26 cellular contexts compared by ENCODE assay signal in the genomic region with DNA sequence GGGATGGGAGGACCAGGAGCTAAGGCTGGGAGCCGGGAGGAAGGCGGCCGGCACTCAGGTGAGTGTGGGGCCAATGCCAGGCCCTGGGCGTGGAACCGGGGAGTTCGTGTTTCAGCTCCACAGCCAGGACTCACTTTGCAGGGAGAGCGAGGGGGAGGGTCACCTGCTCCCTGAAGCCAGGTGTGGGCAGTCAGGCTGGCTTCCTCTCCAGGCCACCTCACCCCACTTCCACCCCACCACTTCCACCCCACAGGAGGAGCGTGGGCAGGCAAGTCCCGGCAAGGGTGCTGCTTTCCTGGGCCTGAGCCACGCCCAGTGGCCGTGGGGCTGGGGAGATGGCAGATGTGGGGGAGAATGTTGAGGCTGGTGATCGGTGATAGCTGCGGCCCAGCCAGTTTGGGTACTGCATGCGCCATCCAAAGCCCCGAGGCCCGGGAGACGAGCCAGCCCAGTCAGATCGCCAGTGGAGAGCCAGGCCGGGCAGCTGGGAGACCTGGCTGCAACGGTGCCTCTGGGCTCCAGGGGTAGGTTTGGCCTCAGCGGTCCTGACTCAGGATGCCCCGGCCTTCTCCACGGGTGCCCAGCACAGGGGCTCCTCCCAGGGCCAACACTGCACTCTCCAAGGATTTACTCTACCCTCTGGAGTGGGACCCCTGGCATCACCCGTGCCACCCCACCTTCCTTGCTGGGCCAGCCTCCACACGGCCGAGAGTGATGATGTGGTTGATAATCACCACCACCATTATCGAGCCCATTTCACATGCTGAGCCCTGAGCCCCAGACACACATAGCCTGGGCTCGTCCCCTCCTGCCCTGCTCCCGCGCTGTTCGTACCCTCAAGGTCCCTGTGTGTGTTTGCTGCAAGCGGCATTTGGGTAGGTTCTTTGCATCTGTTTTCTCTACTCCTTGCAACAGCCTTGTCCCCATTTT.
DNase-seq lines count a peak whose midpoint lies in the region; ATAC-seq, FAIRE-seq and TF ChIP-seq lines count a peak whose summit lies in the region.
"Had no signal": no experiment of that assay in that cellular context is flagged by ENCODE, and none has a peak within 500 bp of the region (broad histone marks: within the 10 kb centered on the region; RNA-seq: fewer than 3 reads in every experiment).

No MANE protein-coding gene starts in this region.

- intact Hi-C loops in mammary epithelial cell (cut with micrococcal nuclease) = no loop called here
- intact Hi-C loops in MCF 10A (cut with micrococcal nuclease) = no loop called here
- intact Hi-C loops in left lung (cut with DNase I) = no loop called here

- in situ Hi-C loops in mammary epithelial cell (cut with MboI; ENCODE audit: low sequenced_read_pairs in 2 of 2) = no loop called here
- in situ Hi-C loops in brain microvascular endothelial cell (cut with HindIII; ENCODE audit: low pct_ligation_motif_present, low sequenced_read_pairs) = no loop called here

- no peak overlapping the region for H3K4me3 Mint-ChIP-seq in MCF 10A (ENCODE audit: unreplicated experiment)
- no peak overlapping the region for H3K4me3 Mint-ChIP-seq in stimulated activated naive B cell treated with anti-CD40 and anti-IgM and Interleukin-4, amounts not matched to agents 10 μg/mL and 1 μg/mL and 100 μg/mL, for 72 hours
- H3K4me3 Mint-ChIP-seq: activated CD8-positive, alpha-beta memory T cell treated with anti-CD3 and anti-CD28 coated beads, Interleukin-2, amount 10 ng/mL, durations not matched to agents 7 days and 5 days; activated naive CD8-positive, alpha-beta T cell treated with anti-CD3 and anti-CD28 coated beads for 36 hours; neural crest cell; stimulated activated effector memory CD8-positive, alpha-beta T cell treated with anti-CD3 and anti-CD28 coated beads, Interleukin-12 subunit alpha, Interleukin-12 subunit beta, amount 100 ng/mL, for 72 hours; T-helper 17 cell had no signal

- no peak for TF ChIP-seq EP300 in suprapubic skin (IDR thresholded peaks at IDR 0.05)

- TF ChIP-seq CTCF in mammary epithelial cell (conservative IDR thresholded peaks at IDR 0.05 in 1 of 2, IDR thresholded peaks at IDR 0.05 in 1 of 2; ENCODE audit: extremely low read depth in 1 of 2, insufficient read depth in 1 of 2, low read depth in 1 of 2, low read length in 2 of 2) = no peak
- TF ChIP-seq CTCF in MCF 10A (IDR thresholded peaks at IDR 0.05; ENCODE audit: unreplicated experiment) = no peak
- TF ChIP-seq CTCF in bronchial epithelial cell (IDR thresholded peaks at IDR 0.05; ENCODE audit: insufficient read depth, low read length, severe bottlenecking) = no peak
- no peak for TF ChIP-seq CTCF in left lung (IDR thresholded peaks at IDR 0.05)
- TF ChIP-seq CTCF in suprapubic skin (IDR thresholded peaks at IDR 0.05) = no peak
- no peak for TF ChIP-seq CTCF in brain microvascular endothelial cell (IDR thresholded peaks at IDR 0.05; ENCODE audit: low read depth, low read length, missing control alignments)

- POLR2A ChIA-PET in MCF 10A (lab: Yijun Ruan, JAX) = interaction anchor here (0.7 kb wide), 1 partner anchor 20 kb away, joined by 3 read pairs; no protein-coding TSS in a partner anchor

- WGBS in mammary epithelial cell (ENCODE audit: low coverage, missing lambda C conversion rate) = 39% methylated on average over 22 of the region's 32 CpGs
- 69% methylated on average over 16 of the region's 32 CpGs for WGBS in suprapubic skin

- BruUV-seq in mammary epithelial cell (replicated peaks; lab: Mats Ljungman, UMichigan) (no TSS peak), MCF 10A (replicated peaks; lab: Mats Ljungman, UMichigan) (no TSS peak)

- peaks cover 7% of the 10 kb centered on the region for H3K4me1 Mint-ChIP-seq in MCF 10A (ENCODE audit: insufficient read depth, unreplicated experiment)
- peaks cover 1 to 8% of the 10 kb centered on the region in 2 donors for H3K4me1 Mint-ChIP-seq in stimulated activated naive B cell treated with anti-CD40 and anti-IgM and Interleukin-4, amounts not matched to agents 10 μg/mL and 1 μg/mL and 100 μg/mL, for 72 hours
- H3K4me1 Mint-ChIP-seq: activated CD8-positive, alpha-beta memory T cell treated with anti-CD3 and anti-CD28 coated beads, Interleukin-2, amount 10 ng/mL, durations not matched to agents 7 days and 5 days; activated naive CD8-positive, alpha-beta T cell treated with anti-CD3 and anti-CD28 coated beads for 36 hours; stimulated activated effector memory CD8-positive, alpha-beta T cell treated with anti-CD3 and anti-CD28 coated beads, Interleukin-12 subunit alpha, Interleukin-12 subunit beta, amount 100 ng/mL, for 72 hours had no signal

- H3K27ac Mint-ChIP-seq in MCF 10A (ENCODE audit: low read depth, unreplicated experiment) = no peak overlapping the region
- H3K27ac Mint-ChIP-seq in stimulated activated naive B cell treated with anti-CD40 and anti-IgM and Interleukin-4, amounts not matched to agents 10 μg/mL and 1 μg/mL and 100 μg/mL, for 72 hours = no peak overlapping the region
- H3K27ac Mint-ChIP-seq: activated CD8-positive, alpha-beta memory T cell treated with anti-CD3 and anti-CD28 coated beads, Interleukin-2, amount 10 ng/mL, durations not matched to agents 7 days and 5 days; activated naive CD8-positive, alpha-beta T cell treated with anti-CD3 and anti-CD28 coated beads for 36 hours; stimulated activated effector memory CD8-positive, alpha-beta T cell treated with anti-CD3 and anti-CD28 coated beads, Interleukin-12 subunit alpha, Interleukin-12 subunit beta, amount 100 ng/mL, for 72 hours; T-helper 17 cell had no signal

- peaks cover 8% of the 10 kb centered on the region for H3K36me3 Mint-ChIP-seq in MCF 10A (ENCODE audit: insufficient read depth, unreplicated experiment)
- H3K36me3 Mint-ChIP-seq in stimulated activated naive B cell treated with anti-CD40 and anti-IgM and Interleukin-4, amounts not matched to agents 10 μg/mL and 1 μg/mL and 100 μg/mL, for 72 hours = no peaks in the 10 kb centered on the region
- H3K36me3 Mint-ChIP-seq: activated CD8-positive, alpha-beta memory T cell treated with anti-CD3 and anti-CD28 coated beads, Interleukin-2, amount 10 ng/mL, durations not matched to agents 7 days and 5 days; activated naive CD8-positive, alpha-beta T cell treated with anti-CD3 and anti-CD28 coated beads for 36 hours; stimulated activated effector memory CD8-positive, alpha-beta T cell treated with anti-CD3 and anti-CD28 coated beads, Interleukin-12 subunit alpha, Interleukin-12 subunit beta, amount 100 ng/mL, for 72 hours had no signal

- TF ChIP-seq POLR2A in suprapubic skin (IDR thresholded peaks at IDR 0.05) = no peak

- no peaks in the 10 kb centered on the region for H3K9me3 ChIP-seq in mammary epithelial cell (replicated peaks; ENCODE audit: insufficient read depth, low read length)
- no peaks in the 10 kb centered on the region for H3K9me3 ChIP-seq in left lung
- H3K9me3 ChIP-seq in suprapubic skin = no peaks in the 10 kb centered on the region
- H3K9me3 ChIP-seq: HAP-1, uterus had no signal

- H4K20me1 ChIP-seq in mammary epithelial cell (ENCODE audit: insufficient read depth, low read length) = no peaks in the 10 kb centered on the region

- no peak overlapping the region for H3K4me2 ChIP-seq in mammary epithelial cell (ENCODE audit: insufficient read depth, low read depth, low read length)

- dilution Hi-C loops in mammary epithelial cell (cut with HindIII; ENCODE audit: low sequenced_read_pairs) = loop anchor here (5.0 to 10.0 kb wide), 2 partner anchors 49 to 288 kb away; no protein-coding TSS in a partner anchor

- CTCF ChIA-PET in mammary epithelial cell (lab: Charles Lee; ENCODE audit: low non-redundant PET) = no interaction called here
- CTCF ChIA-PET in MCF 10A (lab: Yijun Ruan, JAX) = no interaction called here

- no peak for ATAC-seq in left lung
- ATAC-seq in stimulated activated naive B cell treated with anti-CD40 and anti-IgM and Interleukin-4, amounts not matched to agents 10 μg/mL and 1 μg/mL and 100 μg/mL, for 72 hours (replicated peaks) = no peak
- ATAC-seq: activated CD8-positive, alpha-beta memory T cell treated with anti-CD3 and anti-CD28 coated beads, Interleukin-2, amount 10 ng/mL, durations not matched to agents 7 days and 5 days; left lobe of liver; stimulated activated effector memory CD8-positive, alpha-beta T cell treated with anti-CD3 and anti-CD28 coated beads, Interleukin-12 subunit alpha, Interleukin-12 subunit beta, amount 100 ng/mL, for 72 hours; T-helper 17 cell had no signal

- H3K4me3 ChIP-seq in mammary epithelial cell (replicated peaks in 1 of 3; ENCODE audit: insufficient read depth in 1 of 3, low read depth in 2 of 3, low read length in 3 of 3) (no peak overlapping the region), bronchial epithelial cell (ENCODE audit: low read depth, low read length) (no peak overlapping the region), left lung (no peak overlapping the region), suprapubic skin (no peak overlapping the region), brain microvascular endothelial cell (ENCODE audit: low read depth, low read length) (no peak overlapping the region)
- H3K4me3 ChIP-seq: HAP-1, SK-N-MC, uterus had no signal

- H3K27ac ChIP-seq in mammary epithelial cell (ENCODE audit: insufficient read depth, low read depth, low read length) = no peak overlapping the region
- H3K27ac ChIP-seq in left lung = no peak overlapping the region
- H3K27ac ChIP-seq in suprapubic skin = no peak overlapping the region
- H3K27ac ChIP-seq in brain microvascular endothelial cell = no peak overlapping the region
- H3K27ac ChIP-seq: SK-N-MC, uterus had no signal

- H3K27me3 Mint-ChIP-seq in MCF 10A (ENCODE audit: insufficient read depth, unreplicated experiment) = no peaks in the 10 kb centered on the region
- H3K27me3 Mint-ChIP-seq in stimulated activated naive B cell treated with anti-CD40 and anti-IgM and Interleukin-4, amounts not matched to agents 10 μg/mL and 1 μg/mL and 100 μg/mL, for 72 hours = peaks cover 62 to 81% of the 10 kb centered on the region in 2 donors

- H2AFZ ChIP-seq in mammary epithelial cell (ENCODE audit: low read depth, low read length) = peak overlapping the region; percentile 50

- no peaks in the 10 kb centered on the region for H3K9me3 Mint-ChIP-seq in MCF 10A (ENCODE audit: unreplicated experiment)
- no peaks in the 10 kb centered on the region for H3K9me3 Mint-ChIP-seq in stimulated activated naive B cell treated with anti-CD40 and anti-IgM and Interleukin-4, amounts not matched to agents 10 μg/mL and 1 μg/mL and 100 μg/mL, for 72 hours
- H3K9me3 Mint-ChIP-seq: activated naive CD8-positive, alpha-beta T cell treated with anti-CD3 and anti-CD28 coated beads for 36 hours; neural crest cell; stimulated activated effector memory CD8-positive, alpha-beta T cell treated with anti-CD3 and anti-CD28 coated beads, Interleukin-12 subunit alpha, Interleukin-12 subunit beta, amount 100 ng/mL, for 72 hours had no signal

- no peaks in the 10 kb centered on the region for H3K79me2 ChIP-seq in mammary epithelial cell (ENCODE audit: insufficient read depth, low read length)

- H3K27me3 ChIP-seq in mammary epithelial cell (ENCODE audit: insufficient read depth, low read length) (peaks cover 10% of the 10 kb centered on the region), bronchial epithelial cell (ENCODE audit: control insufficient read depth, insufficient read depth, low read length) (peaks cover 16% of the 10 kb centered on the region), left lung (peaks cover 19 to 95% of the 10 kb centered on the region in 2 donors), suprapubic skin (peaks cover 73% of the 10 kb centered on the region), brain microvascular endothelial cell (replicated peaks) (peaks cover 39% of the 10 kb centered on the region)
- H3K27me3 ChIP-seq: uterus had no signal

- DNase-seq in mammary epithelial cell (peak; percentile 9), MCF 10A (ENCODE audit: unreplicated experiment) (no peak), bronchial epithelial cell (ENCODE audit: low read depth) (no peak), left lung (peak; percentile 22 to 78), suprapubic skin (ENCODE audit: low spot score in 2 of 2) (peak; percentile 58 to 67), OCI-M2 (lab: John Stamatoyannopoulos, UW; ENCODE audit: unreplicated experiment) (no peak), brain microvascular endothelial cell (no peak)
- DNase-seq in stimulated activated naive B cell treated with anti-CD40 and anti-IgM and Interleukin-4, amounts not matched to agents 10 μg/mL and 1 μg/mL and 100 μg/mL, for 72 hours = no peak
- DNase-seq: activated CD4-positive, alpha-beta T cell treated with anti-CD3 and anti-CD28 coated beads, Interleukin-2, amount 50 U/mL, for 1 hour; activated CD8-positive, alpha-beta memory T cell treated with anti-CD3 and anti-CD28 coated beads, Interleukin-2, amount 10 ng/mL, durations not matched to agents 7 days and 5 days; activated naive CD8-positive, alpha-beta T cell treated with anti-CD3 and anti-CD28 coated beads for 36 hours; DMS79 treated with DMSO at 0.1 percent for 48 hours; Kasumi-1; NCI-H1048; NCI-H187; NCI-H526 treated with DMSO at 0.1 percent for 48 hours; stimulated activated CD4-positive, alpha-beta T cell treated with anti-CD3 and anti-CD28 coated beads, Interleukin-2, amount 100 ng/mL, for 48 hours had no signal

- H3K4me1 ChIP-seq in mammary epithelial cell (ENCODE audit: insufficient read depth, low read length) (peaks cover 13% of the 10 kb centered on the region), left lung (peaks cover 0 to 5% of the 10 kb centered on the region in 2 donors), suprapubic skin (peaks cover 32% of the 10 kb centered on the region)
- H3K4me1 ChIP-seq: HAP-1 had no signal

- H3K9ac ChIP-seq in mammary epithelial cell (ENCODE audit: insufficient read depth, low read length) = no peak overlapping the region

- H3K36me3 ChIP-seq in mammary epithelial cell (ENCODE audit: insufficient read depth, low read length) = no peaks in the 10 kb centered on the region
- H3K36me3 ChIP-seq in bronchial epithelial cell (ENCODE audit: control insufficient read depth, insufficient read depth, low read length) = no peaks in the 10 kb centered on the region
- H3K36me3 ChIP-seq in left lung = no peaks in the 10 kb centered on the region
- no peaks in the 10 kb centered on the region for H3K36me3 ChIP-seq in suprapubic skin
- H3K36me3 ChIP-seq in brain microvascular endothelial cell (replicated peaks) = no peaks in the 10 kb centered on the region
- H3K36me3 ChIP-seq: HAP-1, uterus had no signal

- FAIRE-seq in bronchial epithelial cell (lab: Jason Lieb, UNC) = peak; percentile 23
- FAIRE-seq: astrocyte, RCC 7860 had no signal

Comparison
In these comparisons a context has a peak if more than half of its experiments do, and no peak if none do; other contexts are left out.
1. DNase-seq: peak in mammary epithelial cell (single experiment), left lung (2 of 2) and suprapubic skin (2 of 2); none in MCF 10A (single experiment), bronchial epithelial cell (single experiment), OCI-M2 (single experiment), stimulated activated naive B cell treated with anti-CD40 and anti-IgM and Interleukin-4, amounts not matched to agents 10 μg/mL and 1 μg/mL and 100 μg/mL, for 72 hours (single experiment) and brain microvascular endothelial cell (single experiment).